1 cellular context compared by ENCODE assay signal in genomic region chr17:75033346-75034235, GRCh38.
TF ChIP-seq lines count a peak whose summit lies in the region.

No MANE protein-coding gene starts in this region.

TF ChIP-seq in HepG2, 621 proteins besides CTCF, POLR2A, EP300 and RAD21 (continued from another document and continues in another):
- TF ChIP-seq STAT6 (CRISPR knock-in tag; IDR thresholded peaks at IDR 0.05; ENCODE audit: borderline replicate concordance) = peak; percentile 88
- peak; percentile 79; the same call in 1 of the 2 replicates for TF ChIP-seq ZNF264 (CRISPR knock-in tag; IDR thresholded peaks at IDR 0.05)
- TF ChIP-seq DR1 (CRISPR knock-in tag; IDR thresholded peaks at IDR 0.05) = no peak; the same call in 1 of the 2 replicates
- TF ChIP-seq ZNF543 (CRISPR knock-in tag; IDR thresholded peaks at IDR 0.05) = peak; percentile 80; the same call in 1 of the 2 replicates
- TF ChIP-seq RNF219 (CRISPR knock-in tag; IDR thresholded peaks at IDR 0.05) = no peak
- TF ChIP-seq ZNF652 (CRISPR knock-in tag; IDR thresholded peaks at IDR 0.05; ENCODE audit: borderline replicate concordance, low read depth) = peak; percentile 46; the same call in 1 of the 2 replicates
- TF ChIP-seq JUNB (CRISPR knock-in tag; IDR thresholded peaks at IDR 0.05; ENCODE audit: borderline replicate concordance) = no peak
- peak; percentile 81 for TF ChIP-seq HBP1 (CRISPR knock-in tag; IDR thresholded peaks at IDR 0.05; ENCODE audit: low read depth)
- peak; percentile 73; the same call in 1 of the 2 replicates for TF ChIP-seq ZNF276 (CRISPR knock-in tag; IDR thresholded peaks at IDR 0.05; ENCODE audit: low read depth)
- peak; percentile 74 for TF ChIP-seq ZBTB33 (CRISPR knock-in tag; IDR thresholded peaks at IDR 0.05)
- peak; percentile 75 for TF ChIP-seq ZNF746 (CRISPR knock-in tag; IDR thresholded peaks at IDR 0.05)
- TF ChIP-seq EED (CRISPR knock-in tag; IDR thresholded peaks at IDR 0.05) = 0 out of 2 replicates have a peak, but pooled peaks have one; percentile 31
- TF ChIP-seq ZBTB38 (CRISPR knock-in tag; IDR thresholded peaks at IDR 0.05) = peak; percentile 73; the same call in 1 of the 2 replicates
- TF ChIP-seq ZNF567 (CRISPR knock-in tag; IDR thresholded peaks at IDR 0.05; ENCODE audit: borderline replicate concordance) = peak; percentile 74; the same call in 1 of the 2 replicates
- TF ChIP-seq JUND (CRISPR knock-in tag; IDR thresholded peaks at IDR 0.05) = peak; percentile 76
- no peak for TF ChIP-seq ZBTB7B (CRISPR knock-in tag; IDR thresholded peaks at IDR 0.05)
- no peak for TF ChIP-seq ZSCAN12 (CRISPR knock-in tag; IDR thresholded peaks at IDR 0.05)
- TF ChIP-seq PITX1 (CRISPR knock-in tag; IDR thresholded peaks at IDR 0.05) = peak; percentile 77; the same call in 1 of the 2 replicates
- peak; percentile 72 for TF ChIP-seq NCOA2 (CRISPR knock-in tag; IDR thresholded peaks at IDR 0.05)
- no peak; the same call in 1 of the 2 replicates for TF ChIP-seq ZNF776 (CRISPR knock-in tag; IDR thresholded peaks at IDR 0.05)
- TF ChIP-seq TMF1 (CRISPR knock-in tag; IDR thresholded peaks at IDR 0.05; ENCODE audit: low read depth) = no peak
- 0 out of 2 replicates have a peak, but pooled peaks have one; percentile 19 for TF ChIP-seq ETV6 (CRISPR knock-in tag; conservative IDR thresholded peaks at IDR 0.05)
- TF ChIP-seq HNF1B (CRISPR knock-in tag; IDR thresholded peaks at IDR 0.05) = peak; percentile 44; the same call in 1 of the 2 replicates
- no peak for TF ChIP-seq PHF8 (CRISPR knock-in tag; IDR thresholded peaks at IDR 0.05)
- TF ChIP-seq MED1 (CRISPR knock-in tag; IDR thresholded peaks at IDR 0.05) = peak; percentile 84
- no peak; the same call in 1 of the 2 replicates for TF ChIP-seq ARNT2 (CRISPR knock-in tag; IDR thresholded peaks at IDR 0.05; ENCODE audit: low read depth)
- TF ChIP-seq AFF4 (CRISPR knock-in tag; IDR thresholded peaks at IDR 0.05) = 0 out of 2 replicates have a peak, but pooled peaks have one; percentile 41
- no peak for TF ChIP-seq ZNF317 (CRISPR knock-in tag; IDR thresholded peaks at IDR 0.05)
- no peak for TF ChIP-seq CERS6 (CRISPR knock-in tag; IDR thresholded peaks at IDR 0.05)
- TF ChIP-seq ZNF292 (CRISPR knock-in tag; IDR thresholded peaks at IDR 0.05; ENCODE audit: borderline replicate concordance, low read depth) = no peak; the same call in 1 of the 2 replicates
- no peak for TF ChIP-seq ZNF564 (CRISPR knock-in tag; IDR thresholded peaks at IDR 0.05)
- peak; percentile 95 for TF ChIP-seq ZNF501 (CRISPR knock-in tag; IDR thresholded peaks at IDR 0.05)
- no peak for TF ChIP-seq LRRFIP1 (CRISPR knock-in tag; conservative IDR thresholded peaks at IDR 0.05)
- TF ChIP-seq ZIK1 (CRISPR knock-in tag; IDR thresholded peaks at IDR 0.05; ENCODE audit: borderline replicate concordance, low read depth) = peak; percentile 90
- TF ChIP-seq PPARG (CRISPR knock-in tag; conservative IDR thresholded peaks at IDR 0.05) = peak; percentile 93
- no peak; the same call in 1 of the 2 replicates for TF ChIP-seq HHEX (CRISPR knock-in tag; IDR thresholded peaks at IDR 0.05)
